14 cellular contexts compared by ENCODE assay signal in the genomic region with DNA sequence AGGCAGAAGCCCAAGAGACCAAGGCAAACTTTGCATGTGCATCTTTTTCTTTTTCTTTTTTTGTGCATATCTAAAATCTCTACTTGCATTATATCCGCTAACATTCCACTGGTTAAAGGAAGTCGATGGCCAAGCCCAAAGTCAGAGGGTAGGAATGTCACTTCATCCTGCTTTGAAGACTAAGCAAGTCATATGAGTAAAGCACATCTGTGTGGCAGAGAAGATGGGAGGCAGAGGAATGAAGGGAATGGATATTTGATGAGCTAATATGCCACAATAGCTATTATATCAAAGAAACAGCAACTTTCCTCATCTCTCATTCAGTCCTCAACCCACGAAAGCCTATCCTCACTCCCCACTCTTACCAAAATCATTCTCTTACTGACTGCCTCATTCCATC.
"Had no signal": no experiment of that assay in that cellular context is flagged by ENCODE, and none has a peak within 500 bp of the region (broad histone marks: within the 10 kb centered on the region; RNA-seq: fewer than 3 reads in every experiment).

No MANE protein-coding gene starts in this region.

- H3K27ac ChIP-seq: breast epithelium, gastroesophageal sphincter, ovary, sigmoid colon, stomach had no signal

- H3K36me3 ChIP-seq: breast epithelium, gastroesophageal sphincter, ovary, sigmoid colon, stomach had no signal

- H3K4me3 ChIP-seq: breast epithelium, gastroesophageal sphincter, ovary, sigmoid colon, stomach had no signal

- H3K27me3 ChIP-seq: ovary, sigmoid colon had no signal

- H3K4me1 ChIP-seq: breast epithelium, gastroesophageal sphincter, sigmoid colon, stomach had no signal

- DNase-seq: activated CD4-positive, alpha-beta T cell treated with anti-CD3 and anti-CD28 coated beads, Interleukin-2, amount 10 ng/mL, durations not matched to agents 7 days and 5 days; activated CD8-positive, alpha-beta memory T cell treated with anti-CD3 and anti-CD28 coated beads, Interleukin-2, amount 50 U/mL, for 48 hours; activated gamma-delta T cell treated with Interleukin-2 at 50 U/mL for 16 hours; activated T-cell treated with anti-CD3 and anti-CD28 coated beads, Interleukin-2, amount 50 U/mL, for 72 hours; amygdala; cerebellar nuclear complex; effector memory CD4-positive, alpha-beta T cell; naive thymus-derived CD4-positive, alpha-beta T cell; ovary; sigmoid colon; stimulated activated CD4-positive, alpha-beta T cell treated with anti-CD3 and anti-CD28 coated beads, Interleukin-1b, Interleukin-23, amount 100 ng/mL, for 48 hours; stomach had no signal

- H3K9me3 ChIP-seq: breast epithelium, ovary, sigmoid colon had no signal
